13 cellular contexts compared by ENCODE assay signal in the genomic region with DNA sequence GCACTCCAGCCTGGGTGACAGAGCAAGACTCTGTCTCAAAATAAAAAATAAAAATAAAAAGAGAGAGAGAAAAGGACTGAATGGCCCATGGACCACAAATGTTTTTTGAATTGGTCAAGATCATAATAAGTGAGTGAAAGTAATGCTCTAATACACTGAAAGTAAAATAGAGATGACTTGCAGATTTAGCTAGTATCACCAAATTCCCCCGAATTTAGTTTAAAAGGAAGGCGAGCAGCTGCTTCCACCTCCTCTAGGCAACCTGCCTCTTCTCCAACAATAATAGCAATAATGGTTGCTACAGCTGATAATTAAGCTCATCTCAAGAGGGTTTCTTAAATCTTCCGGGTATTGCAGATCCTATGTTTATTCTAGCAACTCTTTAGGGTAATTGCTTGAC. TPM values are rescaled to one million over a fixed set of nuclear protein-coding genes. Genes with fewer than 3 reads are reported as not detected.
A peak's percentile ranks its signal among the peaks of the same experiment; 100 is the strongest.
DNase-seq lines count a peak whose midpoint lies in the region; ATAC-seq and TF ChIP-seq lines count a peak whose summit lies in the region.
"Had no signal": no experiment of that assay in that cellular context is flagged by ENCODE, and none has a peak within 500 bp of the region (broad histone marks: within the 10 kb centered on the region; RNA-seq: fewer than 3 reads in every experiment).

No MANE protein-coding gene starts in this region.

- DNase-seq in A673 (ENCODE audit: low spot score) (no peak), D341Med (ENCODE audit: low spot score) (peak; percentile 37), RWPE2 (ENCODE audit: low spot score) (no peak), memory B cell (ENCODE audit: low spot score in 2 of 2) (no peak), DMS153 treated with DMSO at 0.1 percent for 48 hours (lab: John Stamatoyannopoulos, UW; ENCODE audit: unreplicated experiment) (no peak)
- DNase-seq: NCI-H187 treated with DMSO at 0.1 percent for 48 hours, NCI-H748 treated with DMSO at 0.1 percent for 48 hours, substantia nigra, T-helper 9 cell had no signal

- no peaks in the 10 kb centered on the region for H3K27me3 ChIP-seq in A673 (replicated peaks; ENCODE audit: insufficient read depth, low read depth, low read length, poor library complexity)
- H3K27me3 ChIP-seq in RWPE2 (ENCODE audit: insufficient read depth, poor library complexity, severe bottlenecking) = no peaks in the 10 kb centered on the region

- peaks cover 32% of the 10 kb centered on the region for H3K4me1 Mint-ChIP-seq in memory B cell

- no peaks in the 10 kb centered on the region for H3K27me3 Mint-ChIP-seq in memory B cell
- H3K27me3 Mint-ChIP-seq: activated T-helper 17 cell treated with anti-CD3 and anti-CD28 coated beads, Interleukin-2, amount 50 U/mL, for 72 hours had no signal

- no peaks in the 10 kb centered on the region for H3K9me3 ChIP-seq in A673 (ENCODE audit: low read depth, low read length, poor library complexity, severe bottlenecking)
- no peaks in the 10 kb centered on the region for H3K9me3 ChIP-seq in RWPE2 (ENCODE audit: severe bottlenecking)

- peak overlapping the region; percentile 28 for H3K27ac Mint-ChIP-seq in memory B cell

- peaks cover 46% of the 10 kb centered on the region for H3K4me1 ChIP-seq in A673 (ENCODE audit: insufficient read depth, low read length, poor library complexity, severe bottlenecking)
- H3K4me1 ChIP-seq in RWPE2 (ENCODE audit: insufficient read depth, poor library complexity, severe bottlenecking) = peaks cover 53% of the 10 kb centered on the region

- no peak overlapping the region for H3K4me3 ChIP-seq in A673 (ENCODE audit: low read depth, low read length, poor library complexity, severe bottlenecking)
- no peak overlapping the region for H3K4me3 ChIP-seq in RWPE2 (ENCODE audit: severe bottlenecking)

- H3K36me3 ChIP-seq in A673 (ENCODE audit: insufficient read depth, low read length, poor library complexity, severe bottlenecking) = no peaks in the 10 kb centered on the region
- peaks cover 9% of the 10 kb centered on the region; the same call in 1 of the 2 replicates for H3K36me3 ChIP-seq in RWPE2 (ENCODE audit: low read depth)

- H3K27ac ChIP-seq in A673 (ENCODE audit: low read depth, low read length, poor library complexity, severe bottlenecking) (peak overlapping the region; percentile 21), RWPE2 (ENCODE audit: poor library complexity, severe bottlenecking) (peak overlapping the region; percentile 90)

- no peak overlapping the region for H3K4me3 Mint-ChIP-seq in memory B cell

- BruUV-seq in A673 (replicated peaks; lab: Mats Ljungman, UMichigan) = no TSS peak

- POLR2A ChIA-PET in A673 (lab: Charles Lee; ENCODE audit: low non-redundant PET) = no interaction called here

- ATAC-seq in RWPE2 (ENCODE audit: low read depth) = no peak
- no peak for ATAC-seq in memory B cell (ENCODE audit: low read depth)
- ATAC-seq in HG03354 (IDR thresholded peaks at IDR 0.05; ENCODE audit: poor library complexity, severe bottlenecking, unreplicated experiment) = no peak
- ATAC-seq in HG03469 (IDR thresholded peaks at IDR 0.05; ENCODE audit: unreplicated experiment) = no peak
- ATAC-seq in HG02571 (IDR thresholded peaks at IDR 0.05; ENCODE audit: unreplicated experiment) = no peak

- TF ChIP-seq CTCF in A673 (conservative IDR thresholded peaks at IDR 0.05; ENCODE audit: low read depth, low read length) (no peak), RWPE2 (IDR thresholded peaks at IDR 0.05; ENCODE audit: poor library complexity, severe bottlenecking) (no peak)

- CTCF ChIA-PET in A673 (lab: Charles Lee) = no interaction called here

- peaks cover 8% of the 10 kb centered on the region for H3K36me3 Mint-ChIP-seq in memory B cell

- intact Hi-C loops in A673 (cut with micrococcal nuclease; ENCODE audit: unreplicated experiment) = no loop called here

- H3K9me3 Mint-ChIP-seq in memory B cell = no peaks in the 10 kb centered on the region
- H3K9me3 Mint-ChIP-seq: activated T-helper 17 cell treated with anti-CD3 and anti-CD28 coated beads, Interleukin-2, amount 50 U/mL, for 72 hours had no signal

RNA-seq across cellular contexts. Expression of a gene that starts 36.8 kb away (rescaled TPM):
- 246 and 257 TPM in 2 replicates for total RNA-seq in A673 (2021)

RNA-seq across cellular contexts. Expression of a gene that starts 49.2 kb away (rescaled TPM):
- total RNA-seq in A673 (2021) = 68.1 and 74.3 TPM in 2 replicates
